In the genomic region with DNA sequence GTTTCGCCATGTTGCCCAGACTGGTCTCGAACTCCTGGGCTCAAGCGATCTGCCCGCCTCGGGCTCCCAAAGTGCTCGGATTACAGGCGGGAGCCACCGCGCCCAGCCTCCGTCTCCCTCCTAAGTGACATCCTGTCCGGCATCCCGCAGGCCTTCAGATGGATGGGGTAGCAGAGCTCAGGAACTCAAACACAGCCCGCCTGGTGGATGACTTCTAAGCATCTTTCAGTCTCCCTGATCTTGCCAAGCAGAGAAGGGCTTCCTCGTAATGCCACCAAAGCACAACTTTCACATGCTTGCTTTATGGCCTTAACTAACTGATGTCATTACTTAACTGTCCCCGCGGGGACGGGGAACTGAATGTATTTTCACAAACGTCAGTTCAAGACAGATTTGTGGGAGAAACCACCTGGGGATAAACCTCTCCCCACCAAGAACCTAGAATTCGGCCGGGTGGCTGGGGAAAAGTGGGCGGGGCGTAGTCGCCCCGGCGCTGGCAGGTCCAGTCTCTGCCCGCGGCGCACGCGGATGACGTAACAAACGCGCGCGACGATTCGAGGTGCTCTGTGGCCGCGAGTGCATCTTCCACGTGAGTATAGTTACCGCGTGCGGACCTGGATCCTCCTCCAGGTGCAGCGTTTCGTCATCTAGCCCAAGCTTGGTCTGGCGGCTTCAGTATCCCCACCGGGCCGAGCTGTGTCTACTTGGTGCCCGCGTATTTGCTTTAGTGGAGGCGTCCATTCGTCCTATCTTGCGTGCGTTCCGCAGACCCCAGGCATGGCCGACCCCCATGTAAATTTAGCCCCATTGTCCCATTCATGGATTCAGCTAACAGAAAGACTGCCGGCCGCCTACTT, we compare ENCODE assay signal across 1 cellular context.
A peak's percentile ranks its signal among the peaks of the same experiment; 100 is the strongest.
TF ChIP-seq lines count a peak whose summit lies in the region.

A gene with protein sequence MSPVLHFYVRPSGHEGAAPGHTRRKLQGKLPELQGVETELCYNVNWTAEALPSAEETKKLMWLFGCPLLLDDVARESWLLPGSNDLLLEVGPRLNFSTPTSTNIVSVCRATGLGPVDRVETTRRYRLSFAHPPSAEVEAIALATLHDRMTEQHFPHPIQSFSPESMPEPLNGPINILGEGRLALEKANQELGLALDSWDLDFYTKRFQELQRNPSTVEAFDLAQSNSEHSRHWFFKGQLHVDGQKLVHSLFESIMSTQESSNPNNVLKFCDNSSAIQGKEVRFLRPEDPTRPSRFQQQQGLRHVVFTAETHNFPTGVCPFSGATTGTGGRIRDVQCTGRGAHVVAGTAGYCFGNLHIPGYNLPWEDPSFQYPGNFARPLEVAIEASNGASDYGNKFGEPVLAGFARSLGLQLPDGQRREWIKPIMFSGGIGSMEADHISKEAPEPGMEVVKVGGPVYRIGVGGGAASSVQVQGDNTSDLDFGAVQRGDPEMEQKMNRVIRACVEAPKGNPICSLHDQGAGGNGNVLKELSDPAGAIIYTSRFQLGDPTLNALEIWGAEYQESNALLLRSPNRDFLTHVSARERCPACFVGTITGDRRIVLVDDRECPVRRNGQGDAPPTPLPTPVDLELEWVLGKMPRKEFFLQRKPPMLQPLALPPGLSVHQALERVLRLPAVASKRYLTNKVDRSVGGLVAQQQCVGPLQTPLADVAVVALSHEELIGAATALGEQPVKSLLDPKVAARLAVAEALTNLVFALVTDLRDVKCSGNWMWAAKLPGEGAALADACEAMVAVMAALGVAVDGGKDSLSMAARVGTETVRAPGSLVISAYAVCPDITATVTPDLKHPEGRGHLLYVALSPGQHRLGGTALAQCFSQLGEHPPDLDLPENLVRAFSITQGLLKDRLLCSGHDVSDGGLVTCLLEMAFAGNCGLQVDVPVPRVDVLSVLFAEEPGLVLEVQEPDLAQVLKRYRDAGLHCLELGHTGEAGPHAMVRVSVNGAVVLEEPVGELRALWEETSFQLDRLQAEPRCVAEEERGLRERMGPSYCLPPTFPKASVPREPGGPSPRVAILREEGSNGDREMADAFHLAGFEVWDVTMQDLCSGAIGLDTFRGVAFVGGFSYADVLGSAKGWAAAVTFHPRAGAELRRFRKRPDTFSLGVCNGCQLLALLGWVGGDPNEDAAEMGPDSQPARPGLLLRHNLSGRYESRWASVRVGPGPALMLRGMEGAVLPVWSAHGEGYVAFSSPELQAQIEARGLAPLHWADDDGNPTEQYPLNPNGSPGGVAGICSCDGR (N-terminal part only) (plus strand): TSS at position 539 of the 857 bp plus-strand sequence. CDS start 4,649 bp downstream, outside the sequence.

TF ChIP-seq in H1, 55 proteins besides CTCF, POLR2A, EP300 and RAD21 (continues in another document):
- peak; percentile 87 for TF ChIP-seq TAF1 (IDR thresholded peaks at IDR 0.05; ENCODE audit: low read depth, low read length)
- TF ChIP-seq PHF8 (conservative IDR thresholded peaks at IDR 0.05; ENCODE audit: low read depth, low read length) = peak; percentile 89
- no peak for TF ChIP-seq CHD1 (IDR thresholded peaks at IDR 0.05; ENCODE audit: low read depth, low read length)
- TF ChIP-seq, protein P1, sequence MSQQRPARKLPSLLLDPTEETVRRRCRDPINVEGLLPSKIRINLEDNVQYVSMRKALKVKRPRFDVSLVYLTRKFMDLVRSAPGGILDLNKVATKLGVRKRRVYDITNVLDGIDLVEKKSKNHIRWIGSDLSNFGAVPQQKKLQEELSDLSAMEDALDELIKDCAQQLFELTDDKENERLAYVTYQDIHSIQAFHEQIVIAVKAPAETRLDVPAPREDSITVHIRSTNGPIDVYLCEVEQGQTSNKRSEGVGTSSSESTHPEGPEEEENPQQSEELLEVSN (IDR thresholded peaks at IDR 0.05) = no peak
- TF ChIP-seq, protein P2, sequence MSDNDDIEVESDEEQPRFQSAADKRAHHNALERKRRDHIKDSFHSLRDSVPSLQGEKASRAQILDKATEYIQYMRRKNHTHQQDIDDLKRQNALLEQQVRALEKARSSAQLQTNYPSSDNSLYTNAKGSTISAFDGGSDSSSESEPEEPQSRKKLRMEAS (IDR thresholded peaks at IDR 0.05) = peak; percentile 94
- no peak for TF ChIP-seq NANOG (IDR thresholded peaks at IDR 0.05; ENCODE audit: insufficient read depth, low read depth, low read length, poor library complexity, severe bottlenecking)
- peak; percentile 33; the same call in 1 of the 2 replicates for TF ChIP-seq BRCA1 (IDR thresholded peaks at IDR 0.05; ENCODE audit: low read depth, low read length)
- no peak for TF ChIP-seq TEAD4 (IDR thresholded peaks at IDR 0.05; ENCODE audit: low read depth, low read length)
- peak; percentile 91 for TF ChIP-seq BACH1 (IDR thresholded peaks at IDR 0.05; ENCODE audit: low read length)
- TF ChIP-seq SIN3A (conservative IDR thresholded peaks at IDR 0.05 in 1 of 2, IDR thresholded peaks at IDR 0.05 in 1 of 2; ENCODE audit: low read depth in 1 of 2, low read length in 2 of 2) = peak; percentile 70 to 93; a peak in 3 of 4 replicates
- no peak for TF ChIP-seq NRF1 (IDR thresholded peaks at IDR 0.05; ENCODE audit: low read depth, low read length)
- TF ChIP-seq POLR2AphosphoS5 (IDR thresholded peaks at IDR 0.05; ENCODE audit: low read depth, low read length) = peak; percentile 98
- no peak for TF ChIP-seq EGR1 (IDR thresholded peaks at IDR 0.05; ENCODE audit: borderline replicate concordance, low read depth, low read length)
- TF ChIP-seq, protein P3, sequence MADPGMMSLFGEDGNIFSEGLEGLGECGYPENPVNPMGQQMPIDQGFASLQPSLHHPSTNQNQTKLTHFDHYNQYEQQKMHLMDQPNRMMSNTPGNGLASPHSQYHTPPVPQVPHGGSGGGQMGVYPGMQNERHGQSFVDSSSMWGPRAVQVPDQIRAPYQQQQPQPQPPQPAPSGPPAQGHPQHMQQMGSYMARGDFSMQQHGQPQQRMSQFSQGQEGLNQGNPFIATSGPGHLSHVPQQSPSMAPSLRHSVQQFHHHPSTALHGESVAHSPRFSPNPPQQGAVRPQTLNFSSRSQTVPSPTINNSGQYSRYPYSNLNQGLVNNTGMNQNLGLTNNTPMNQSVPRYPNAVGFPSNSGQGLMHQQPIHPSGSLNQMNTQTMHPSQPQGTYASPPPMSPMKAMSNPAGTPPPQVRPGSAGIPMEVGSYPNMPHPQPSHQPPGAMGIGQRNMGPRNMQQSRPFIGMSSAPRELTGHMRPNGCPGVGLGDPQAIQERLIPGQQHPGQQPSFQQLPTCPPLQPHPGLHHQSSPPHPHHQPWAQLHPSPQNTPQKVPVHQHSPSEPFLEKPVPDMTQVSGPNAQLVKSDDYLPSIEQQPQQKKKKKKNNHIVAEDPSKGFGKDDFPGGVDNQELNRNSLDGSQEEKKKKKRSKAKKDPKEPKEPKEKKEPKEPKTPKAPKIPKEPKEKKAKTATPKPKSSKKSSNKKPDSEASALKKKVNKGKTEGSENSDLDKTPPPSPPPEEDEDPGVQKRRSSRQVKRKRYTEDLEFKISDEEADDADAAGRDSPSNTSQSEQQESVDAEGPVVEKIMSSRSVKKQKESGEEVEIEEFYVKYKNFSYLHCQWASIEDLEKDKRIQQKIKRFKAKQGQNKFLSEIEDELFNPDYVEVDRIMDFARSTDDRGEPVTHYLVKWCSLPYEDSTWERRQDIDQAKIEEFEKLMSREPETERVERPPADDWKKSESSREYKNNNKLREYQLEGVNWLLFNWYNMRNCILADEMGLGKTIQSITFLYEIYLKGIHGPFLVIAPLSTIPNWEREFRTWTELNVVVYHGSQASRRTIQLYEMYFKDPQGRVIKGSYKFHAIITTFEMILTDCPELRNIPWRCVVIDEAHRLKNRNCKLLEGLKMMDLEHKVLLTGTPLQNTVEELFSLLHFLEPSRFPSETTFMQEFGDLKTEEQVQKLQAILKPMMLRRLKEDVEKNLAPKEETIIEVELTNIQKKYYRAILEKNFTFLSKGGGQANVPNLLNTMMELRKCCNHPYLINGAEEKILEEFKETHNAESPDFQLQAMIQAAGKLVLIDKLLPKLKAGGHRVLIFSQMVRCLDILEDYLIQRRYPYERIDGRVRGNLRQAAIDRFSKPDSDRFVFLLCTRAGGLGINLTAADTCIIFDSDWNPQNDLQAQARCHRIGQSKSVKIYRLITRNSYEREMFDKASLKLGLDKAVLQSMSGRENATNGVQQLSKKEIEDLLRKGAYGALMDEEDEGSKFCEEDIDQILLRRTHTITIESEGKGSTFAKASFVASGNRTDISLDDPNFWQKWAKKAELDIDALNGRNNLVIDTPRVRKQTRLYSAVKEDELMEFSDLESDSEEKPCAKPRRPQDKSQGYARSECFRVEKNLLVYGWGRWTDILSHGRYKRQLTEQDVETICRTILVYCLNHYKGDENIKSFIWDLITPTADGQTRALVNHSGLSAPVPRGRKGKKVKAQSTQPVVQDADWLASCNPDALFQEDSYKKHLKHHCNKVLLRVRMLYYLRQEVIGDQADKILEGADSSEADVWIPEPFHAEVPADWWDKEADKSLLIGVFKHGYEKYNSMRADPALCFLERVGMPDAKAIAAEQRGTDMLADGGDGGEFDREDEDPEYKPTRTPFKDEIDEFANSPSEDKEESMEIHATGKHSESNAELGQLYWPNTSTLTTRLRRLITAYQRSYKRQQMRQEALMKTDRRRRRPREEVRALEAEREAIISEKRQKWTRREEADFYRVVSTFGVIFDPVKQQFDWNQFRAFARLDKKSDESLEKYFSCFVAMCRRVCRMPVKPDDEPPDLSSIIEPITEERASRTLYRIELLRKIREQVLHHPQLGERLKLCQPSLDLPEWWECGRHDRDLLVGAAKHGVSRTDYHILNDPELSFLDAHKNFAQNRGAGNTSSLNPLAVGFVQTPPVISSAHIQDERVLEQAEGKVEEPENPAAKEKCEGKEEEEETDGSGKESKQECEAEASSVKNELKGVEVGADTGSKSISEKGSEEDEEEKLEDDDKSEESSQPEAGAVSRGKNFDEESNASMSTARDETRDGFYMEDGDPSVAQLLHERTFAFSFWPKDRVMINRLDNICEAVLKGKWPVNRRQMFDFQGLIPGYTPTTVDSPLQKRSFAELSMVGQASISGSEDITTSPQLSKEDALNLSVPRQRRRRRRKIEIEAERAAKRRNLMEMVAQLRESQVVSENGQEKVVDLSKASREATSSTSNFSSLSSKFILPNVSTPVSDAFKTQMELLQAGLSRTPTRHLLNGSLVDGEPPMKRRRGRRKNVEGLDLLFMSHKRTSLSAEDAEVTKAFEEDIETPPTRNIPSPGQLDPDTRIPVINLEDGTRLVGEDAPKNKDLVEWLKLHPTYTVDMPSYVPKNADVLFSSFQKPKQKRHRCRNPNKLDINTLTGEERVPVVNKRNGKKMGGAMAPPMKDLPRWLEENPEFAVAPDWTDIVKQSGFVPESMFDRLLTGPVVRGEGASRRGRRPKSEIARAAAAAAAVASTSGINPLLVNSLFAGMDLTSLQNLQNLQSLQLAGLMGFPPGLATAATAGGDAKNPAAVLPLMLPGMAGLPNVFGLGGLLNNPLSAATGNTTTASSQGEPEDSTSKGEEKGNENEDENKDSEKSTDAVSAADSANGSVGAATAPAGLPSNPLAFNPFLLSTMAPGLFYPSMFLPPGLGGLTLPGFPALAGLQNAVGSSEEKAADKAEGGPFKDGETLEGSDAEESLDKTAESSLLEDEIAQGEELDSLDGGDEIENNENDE (IDR thresholded peaks at IDR 0.05; ENCODE audit: insufficient replicate concordance, low read length) = no peak
- no peak for TF ChIP-seq POU5F1 (IDR thresholded peaks at IDR 0.05; ENCODE audit: low read depth, low read length)
- TF ChIP-seq RXRA (IDR thresholded peaks at IDR 0.05; ENCODE audit: insufficient read depth, low read depth, low read length) = no peak
- TF ChIP-seq SAP30 (IDR thresholded peaks at IDR 0.05; ENCODE audit: insufficient read depth, insufficient replicate concordance, low read length) = peak; percentile 70
- TF ChIP-seq JUN (IDR thresholded peaks at IDR 0.05; ENCODE audit: low read depth, low read length) = no peak
- TF ChIP-seq SIRT6 (IDR thresholded peaks at IDR 0.05; ENCODE audit: low read length) = no peak
- TF ChIP-seq FOSL1 (IDR thresholded peaks at IDR 0.05; ENCODE audit: insufficient read depth, low read depth, low read length) = no peak
- no peak for TF ChIP-seq GABPA (IDR thresholded peaks at IDR 0.05; ENCODE audit: borderline replicate concordance, insufficient read depth, low read length)
- peak; percentile 99 for TF ChIP-seq ASH2L (IDR thresholded peaks at IDR 0.05; ENCODE audit: low read length)
- no peak for TF ChIP-seq CBX8 (IDR thresholded peaks at IDR 0.05; ENCODE audit: borderline replicate concordance, low read depth, low read length)
- TF ChIP-seq SUZ12 (IDR thresholded peaks at IDR 0.05; ENCODE audit: low read length) = no peak
- TF ChIP-seq RFX5 (IDR thresholded peaks at IDR 0.05; ENCODE audit: borderline replicate concordance, low read depth, low read length) = no peak
- TF ChIP-seq TAF7 (optimal IDR thresholded peaks at IDR 0.05; ENCODE audit: borderline replicate concordance, low read depth, low read length) = peak; percentile 18
- no peak for TF ChIP-seq GTF2F1 (IDR thresholded peaks at IDR 0.05; ENCODE audit: borderline replicate concordance, low read depth, low read length)
- TF ChIP-seq SRF (IDR thresholded peaks at IDR 0.05; ENCODE audit: low read depth, low read length) = peak; percentile 85
- TF ChIP-seq KDM4A (IDR thresholded peaks at IDR 0.05; ENCODE audit: low read depth, low read length, severe bottlenecking) = peak; percentile 100
- peak; percentile 74 for TF ChIP-seq SP1 (IDR thresholded peaks at IDR 0.05; ENCODE audit: low read depth, low read length)
- peak; percentile 52 to 83; a peak in 3 of 4 replicates for TF ChIP-seq HDAC2 (IDR thresholded peaks at IDR 0.05; ENCODE audit: borderline replicate concordance in 1 of 2, low read depth in 2 of 2, low read length in 2 of 2)
- TF ChIP-seq CHD2 (IDR thresholded peaks at IDR 0.05; ENCODE audit: low read length) = no peak
- TF ChIP-seq CBX5 (IDR thresholded peaks at IDR 0.05; ENCODE audit: low read depth, low read length) = no peak
- TF ChIP-seq CREB1 (IDR thresholded peaks at IDR 0.05) = peak; percentile 99
- no peak for TF ChIP-seq KDM1A (IDR thresholded peaks at IDR 0.05; ENCODE audit: borderline replicate concordance, low read length)
- no peak for TF ChIP-seq SP4 (IDR thresholded peaks at IDR 0.05; ENCODE audit: low read length)
- TF ChIP-seq BCL11A (IDR thresholded peaks at IDR 0.05; ENCODE audit: low read depth in 2 of 2, low read length in 2 of 2) = no peak
- no peak for TF ChIP-seq EZH2 (IDR thresholded peaks at IDR 0.05; ENCODE audit: low read depth, low read length, severe bottlenecking)
- peak; percentile 57 for TF ChIP-seq CEBPB (IDR thresholded peaks at IDR 0.05; ENCODE audit: low read depth, low read length)
- TF ChIP-seq SIX5 (IDR thresholded peaks at IDR 0.05; ENCODE audit: low read depth, low read length) = no peak
- TF ChIP-seq, protein P4, sequence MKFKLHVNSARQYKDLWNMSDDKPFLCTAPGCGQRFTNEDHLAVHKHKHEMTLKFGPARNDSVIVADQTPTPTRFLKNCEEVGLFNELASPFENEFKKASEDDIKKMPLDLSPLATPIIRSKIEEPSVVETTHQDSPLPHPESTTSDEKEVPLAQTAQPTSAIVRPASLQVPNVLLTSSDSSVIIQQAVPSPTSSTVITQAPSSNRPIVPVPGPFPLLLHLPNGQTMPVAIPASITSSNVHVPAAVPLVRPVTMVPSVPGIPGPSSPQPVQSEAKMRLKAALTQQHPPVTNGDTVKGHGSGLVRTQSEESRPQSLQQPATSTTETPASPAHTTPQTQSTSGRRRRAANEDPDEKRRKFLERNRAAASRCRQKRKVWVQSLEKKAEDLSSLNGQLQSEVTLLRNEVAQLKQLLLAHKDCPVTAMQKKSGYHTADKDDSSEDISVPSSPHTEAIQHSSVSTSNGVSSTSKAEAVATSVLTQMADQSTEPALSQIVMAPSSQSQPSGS (IDR thresholded peaks at IDR 0.05; ENCODE audit: low read length) = peak; percentile 71; the same call in 1 of the 2 replicates
- no peak for TF ChIP-seq ZNF274 (IDR thresholded peaks at IDR 0.05; ENCODE audit: borderline replicate concordance, extremely low read depth, low read length)
- TF ChIP-seq, protein P5, sequence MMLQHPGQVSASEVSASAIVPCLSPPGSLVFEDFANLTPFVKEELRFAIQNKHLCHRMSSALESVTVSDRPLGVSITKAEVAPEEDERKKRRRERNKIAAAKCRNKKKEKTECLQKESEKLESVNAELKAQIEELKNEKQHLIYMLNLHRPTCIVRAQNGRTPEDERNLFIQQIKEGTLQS (IDR thresholded peaks at IDR 0.05; ENCODE audit: insufficient read depth, low read depth, low read length) = peak; percentile 92
- no peak for TF ChIP-seq MAFK (IDR thresholded peaks at IDR 0.05; ENCODE audit: low read depth, low read length)
